In the genomic region with DNA sequence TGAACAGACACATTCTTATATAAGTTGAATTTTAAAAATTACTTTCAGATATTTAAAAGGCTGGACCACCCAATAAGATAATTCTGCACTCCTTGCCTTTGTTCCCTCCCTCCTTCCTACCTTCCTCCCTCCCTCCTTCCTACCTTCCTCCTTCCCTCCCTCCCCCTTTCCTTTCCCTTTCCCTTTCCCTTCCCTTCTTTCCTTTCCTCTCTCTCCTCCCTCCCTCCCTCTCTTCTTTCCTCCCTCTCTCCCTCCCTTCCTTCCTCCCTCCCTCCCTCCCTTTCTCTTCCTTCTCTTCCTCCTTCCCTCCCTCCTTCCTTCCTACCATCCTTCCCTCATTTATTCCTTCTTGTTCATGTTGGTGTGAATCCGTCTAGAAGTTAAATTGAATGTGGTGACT, we compare ENCODE assay signal across 1 cellular context.
TF ChIP-seq lines count a peak whose summit lies in the region.

No MANE protein-coding gene starts in this region.

TF ChIP-seq in HepG2, 621 proteins besides CTCF, POLR2A, EP300 and RAD21 (continued from another document):
- TF ChIP-seq, protein P1, sequence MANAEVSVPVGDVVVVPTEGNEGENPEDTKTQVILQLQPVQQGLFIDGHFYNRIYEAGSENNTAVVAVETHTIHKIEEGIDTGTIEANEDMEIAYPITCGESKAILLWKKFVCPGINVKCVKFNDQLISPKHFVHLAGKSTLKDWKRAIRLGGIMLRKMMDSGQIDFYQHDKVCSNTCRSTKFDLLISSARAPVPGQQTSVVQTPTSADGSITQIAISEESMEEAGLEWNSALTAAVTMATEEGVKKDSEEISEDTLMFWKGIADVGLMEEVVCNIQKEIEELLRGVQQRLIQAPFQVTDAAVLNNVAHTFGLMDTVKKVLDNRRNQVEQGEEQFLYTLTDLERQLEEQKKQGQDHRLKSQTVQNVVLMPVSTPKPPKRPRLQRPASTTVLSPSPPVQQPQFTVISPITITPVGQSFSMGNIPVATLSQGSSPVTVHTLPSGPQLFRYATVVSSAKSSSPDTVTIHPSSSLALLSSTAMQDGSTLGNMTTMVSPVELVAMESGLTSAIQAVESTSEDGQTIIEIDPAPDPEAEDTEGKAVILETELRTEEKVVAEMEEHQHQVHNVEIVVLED (CRISPR knock-in tag; IDR thresholded peaks at IDR 0.05; ENCODE audit: borderline replicate concordance): no peak
- TF ChIP-seq POGZ (CRISPR knock-in tag; IDR thresholded peaks at IDR 0.05) (no peak), ZNF543 (CRISPR knock-in tag; IDR thresholded peaks at IDR 0.05) (no peak), ZSCAN9 (CRISPR knock-in tag; IDR thresholded peaks at IDR 0.05; ENCODE audit: borderline replicate concordance) (no peak), RBM22 (optimal IDR thresholded peaks at IDR 0.05; ENCODE audit: low read length) (no peak), TSC22D2 (CRISPR knock-in tag; IDR thresholded peaks at IDR 0.05; ENCODE audit: borderline replicate concordance) (no peak), SRSF1 (optimal IDR thresholded peaks at IDR 0.05; ENCODE audit: low read depth, low read length) (no peak), ZNF34 (CRISPR knock-in tag; IDR thresholded peaks at IDR 0.05; ENCODE audit: borderline replicate concordance) (no peak), CHD4 (IDR thresholded peaks at IDR 0.05; ENCODE audit: borderline replicate concordance, low read length) (no peak), ZNF180 (CRISPR knock-in tag; IDR thresholded peaks at IDR 0.05; ENCODE audit: borderline replicate concordance, low read depth) (no peak)
- TF ChIP-seq, protein P2, sequence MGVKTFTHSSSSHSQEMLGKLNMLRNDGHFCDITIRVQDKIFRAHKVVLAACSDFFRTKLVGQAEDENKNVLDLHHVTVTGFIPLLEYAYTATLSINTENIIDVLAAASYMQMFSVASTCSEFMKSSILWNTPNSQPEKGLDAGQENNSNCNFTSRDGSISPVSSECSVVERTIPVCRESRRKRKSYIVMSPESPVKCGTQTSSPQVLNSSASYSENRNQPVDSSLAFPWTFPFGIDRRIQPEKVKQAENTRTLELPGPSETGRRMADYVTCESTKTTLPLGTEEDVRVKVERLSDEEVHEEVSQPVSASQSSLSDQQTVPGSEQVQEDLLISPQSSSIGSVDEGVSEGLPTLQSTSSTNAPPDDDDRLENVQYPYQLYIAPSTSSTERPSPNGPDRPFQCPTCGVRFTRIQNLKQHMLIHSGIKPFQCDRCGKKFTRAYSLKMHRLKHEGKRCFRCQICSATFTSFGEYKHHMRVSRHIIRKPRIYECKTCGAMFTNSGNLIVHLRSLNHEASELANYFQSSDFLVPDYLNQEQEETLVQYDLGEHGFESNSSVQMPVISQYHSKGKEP (CRISPR knock-in tag; IDR thresholded peaks at IDR 0.05): no peak
